Comparison of ENCODE assay signal across 14 cellular contexts in genomic region chr21:35015435-35016024, GRCh38. TPM values are rescaled to one million over a fixed set of nuclear protein-coding genes. Genes with fewer than 3 reads are reported as not detected.
DNase-seq lines count a peak whose midpoint lies in the region; ATAC-seq and TF ChIP-seq lines count a peak whose summit lies in the region.
"Had no signal": no experiment of that assay in that cellular context is flagged by ENCODE, and none has a peak within 500 bp of the region (broad histone marks: within the 10 kb centered on the region; RNA-seq: fewer than 3 reads in every experiment).

No MANE protein-coding gene starts in this region.

- ATAC-seq in stimulated activated effector memory CD8-positive, alpha-beta T cell treated with anti-CD3 and anti-CD28 coated beads, Interleukin-12 subunit alpha, Interleukin-12 subunit beta, amount 100 ng/mL, for 72 hours, result peak; percentile 99
- ATAC-seq: esophagus mucosa had no signal

- peak; percentile 55 for DNase-seq in activated CD8-positive, alpha-beta memory T cell treated with anti-CD3 and anti-CD28 coated beads for 24 hours
- DNase-seq in activated CD8-positive, alpha-beta memory T cell treated with anti-CD3 and anti-CD28 coated beads, Interleukin-2, amount 50 U/mL, for 4 hours, result no peak
- peak; percentile 84 for DNase-seq in Jurkat, Clone E6-1 (ENCODE audit: low read depth, low spot score)
- no peak for DNase-seq in stimulated activated effector memory CD8-positive, alpha-beta T cell treated with anti-CD3 and anti-CD28 coated beads, Interleukin-12 subunit alpha, Interleukin-12 subunit beta, amount 100 ng/mL, for 72 hours (ENCODE audit: low spot score in 2 of 2)
- DNase-seq in HFFc6, result no peak
- no peak for DNase-seq in HuH-7 (ENCODE audit: low spot score)
- no peak for DNase-seq in prostate gland (ENCODE audit: low spot score)
- DNase-seq: GM23248, KBM-7, NCI-H1105 treated with DMSO at 0.1 percent for 48 hours had no signal

- H3K27me3 ChIP-seq in prostate gland (replicated peaks; ENCODE audit: insufficient read depth), result no peaks in the 10 kb centered on the region

- no peaks in the 10 kb centered on the region for H3K9me3 Mint-ChIP-seq in activated naive CD8-positive, alpha-beta T cell (ENCODE audit: low read depth)
- H3K9me3 Mint-ChIP-seq in stimulated activated effector memory CD8-positive, alpha-beta T cell treated with anti-CD3 and anti-CD28 coated beads, Interleukin-12 subunit alpha, Interleukin-12 subunit beta, amount 100 ng/mL, for 72 hours, result no peaks in the 10 kb centered on the region
- no peaks in the 10 kb centered on the region for H3K9me3 Mint-ChIP-seq in HFFc6

- H3K9me3 ChIP-seq in prostate gland, result no peaks in the 10 kb centered on the region

- WGBS in prostate gland, result 92% methylated on average over 5 of the region's 5 CpGs

- no peak overlapping the region for H3K27ac ChIP-seq in prostate gland
- H3K27ac ChIP-seq: dorsolateral prefrontal cortex, GM23248 had no signal

- no peak overlapping the region for H3K4me3 ChIP-seq in Jurkat, Clone E6-1 (ENCODE audit: low read length)
- no peak overlapping the region for H3K4me3 ChIP-seq in prostate gland
- H3K4me3 ChIP-seq: dorsolateral prefrontal cortex, GM23248, smooth muscle cell had no signal

- intact Hi-C loops in prostate gland (cut with DNase I), result no loop called here

- peak overlapping the region; percentile 60 for H3K4me3 Mint-ChIP-seq in activated naive CD8-positive, alpha-beta T cell
- peak overlapping the region; percentile 10 for H3K4me3 Mint-ChIP-seq in stimulated activated effector memory CD8-positive, alpha-beta T cell treated with anti-CD3 and anti-CD28 coated beads, Interleukin-12 subunit alpha, Interleukin-12 subunit beta, amount 100 ng/mL, for 72 hours
- no peak overlapping the region for H3K4me3 Mint-ChIP-seq in HFFc6

- H3K4me1 Mint-ChIP-seq in activated naive CD8-positive, alpha-beta T cell (ENCODE audit: low read depth), result peaks cover 80% of the 10 kb centered on the region
- H3K4me1 Mint-ChIP-seq in stimulated activated effector memory CD8-positive, alpha-beta T cell treated with anti-CD3 and anti-CD28 coated beads, Interleukin-12 subunit alpha, Interleukin-12 subunit beta, amount 100 ng/mL, for 72 hours, result peaks cover 70% of the 10 kb centered on the region
- peaks cover 44% of the 10 kb centered on the region for H3K4me1 Mint-ChIP-seq in HFFc6 (ENCODE audit: low read depth)

- no peaks in the 10 kb centered on the region for H3K4me1 ChIP-seq in prostate gland (replicated peaks)

- H3K36me3 Mint-ChIP-seq in activated naive CD8-positive, alpha-beta T cell, result peaks cover 17% of the 10 kb centered on the region
- H3K36me3 Mint-ChIP-seq in stimulated activated effector memory CD8-positive, alpha-beta T cell treated with anti-CD3 and anti-CD28 coated beads, Interleukin-12 subunit alpha, Interleukin-12 subunit beta, amount 100 ng/mL, for 72 hours, result no peaks in the 10 kb centered on the region
- peaks cover 17% of the 10 kb centered on the region for H3K36me3 Mint-ChIP-seq in HFFc6 (ENCODE audit: low read depth)

- no peaks in the 10 kb centered on the region for H3K27me3 Mint-ChIP-seq in activated naive CD8-positive, alpha-beta T cell
- no peaks in the 10 kb centered on the region; the same call in 1 of the 2 replicates for H3K27me3 Mint-ChIP-seq in HFFc6 (ENCODE audit: insufficient read depth)

- TF ChIP-seq CTCF in HFFc6 (IDR thresholded peaks at IDR 0.05) (no peak), prostate gland (IDR thresholded peaks at IDR 0.05) (no peak)

- H3K27ac Mint-ChIP-seq in activated naive CD8-positive, alpha-beta T cell, result peak overlapping the region; percentile 72
- H3K27ac Mint-ChIP-seq in stimulated activated effector memory CD8-positive, alpha-beta T cell treated with anti-CD3 and anti-CD28 coated beads, Interleukin-12 subunit alpha, Interleukin-12 subunit beta, amount 100 ng/mL, for 72 hours, result peak overlapping the region; percentile 76
- H3K27ac Mint-ChIP-seq in HFFc6, result no peak overlapping the region

- no peaks in the 10 kb centered on the region for H3K36me3 ChIP-seq in prostate gland

- TF ChIP-seq POLR2A in prostate gland (IDR thresholded peaks at IDR 0.05), result no peak

RNA-seq across cellular contexts. Expression of gene RUNX1, which starts 33.6 kb away (rescaled TPM):
- 63.9 TPM for polyA plus RNA-seq in Jurkat, Clone E6-1 (2012; ENCODE audit: insufficient read depth, insufficient read length)
- 10 to 100 TPM; 57.4 to 78.9 (median 61.3) TPM for total RNA-seq in HFFc6 (2021; fragmentation: NEBNext Ultra II Directional; extraction: Animal tissue kit (Norgen Biotek cat#: 25700))
- 10 to 100 TPM; 23.0 to 25.8 TPM for total RNA-seq in prostate gland

Comparison
In these comparisons a context has a peak if more than half of its experiments do, and no peak if none do; other contexts are left out.
1. DNase-seq: peak in activated CD8-positive, alpha-beta memory T cell treated with anti-CD3 and anti-CD28 coated beads for 24 hours (single experiment) and Jurkat, Clone E6-1 (single experiment); none in activated CD8-positive, alpha-beta memory T cell treated with anti-CD3 and anti-CD28 coated beads, Interleukin-2, amount 50 U/mL, for 4 hours (single experiment), stimulated activated effector memory CD8-positive, alpha-beta T cell treated with anti-CD3 and anti-CD28 coated beads, Interleukin-12 subunit alpha, Interleukin-12 subunit beta, amount 100 ng/mL, for 72 hours (0 of 2), HFFc6 (single experiment), HuH-7 (single experiment) and prostate gland (single experiment).